27 cellular contexts compared by ENCODE assay signal in genomic region chr1:56326056-56326455, GRCh38.
DNase-seq lines count a peak whose midpoint lies in the region; ATAC-seq and TF ChIP-seq lines count a peak whose summit lies in the region.
"Had no signal": no experiment of that assay in that cellular context is flagged by ENCODE, and none has a peak within 500 bp of the region (broad histone marks: within the 10 kb centered on the region; RNA-seq: fewer than 3 reads in every experiment).

No MANE protein-coding gene starts in this region.

- H3F3A ChIP-seq in PC-3 (ENCODE audit: low read length, unreplicated experiment), result no peaks in the 10 kb centered on the region

- H3K4me1 ChIP-seq in PC-3 (ENCODE audit: insufficient read depth, low read length) (peaks cover 22% of the 10 kb centered on the region), osteoblast (ENCODE audit: insufficient read depth, low read length) (peaks cover 27% of the 10 kb centered on the region)

- no peak; the same call in 1 of the 2 replicates for ATAC-seq in PC-3
- ATAC-seq in HG03460 (IDR thresholded peaks at IDR 0.05; ENCODE audit: unreplicated experiment), result no peak
- ATAC-seq in GM19351 (IDR thresholded peaks at IDR 0.05; ENCODE audit: unreplicated experiment), result no peak
- ATAC-seq: activated CD8-positive, alpha-beta memory T cell treated with anti-CD3 and anti-CD28 coated beads, Interleukin-2, amount 10 ng/mL, durations not matched to agents 7 days and 5 days; activated T-cell treated with anti-CD3 and anti-CD28 coated beads, Interleukin-2, amount 50 U/mL, for 72 hours; heart right ventricle; left lobe of liver; natural killer cell treated with Interleukin-12 subunit alpha and Interleukin-12 subunit beta and Interleukin-15 and Interleukin-18, amount 100 ng/mL, for 72 hours had no signal

- no peak overlapping the region for H3K9ac ChIP-seq in PC-3 (ENCODE audit: low read length)
- H3K9ac ChIP-seq: KMS-11 had no signal

- H3K4me2 ChIP-seq in PC-3 (ENCODE audit: low read length) (no peak overlapping the region), osteoblast (ENCODE audit: insufficient read depth, low read length) (peak overlapping the region; percentile 61)
- H3K4me2 ChIP-seq: KMS-11 had no signal

- H4K20me1 ChIP-seq in PC-3 (ENCODE audit: low read length) (no peaks in the 10 kb centered on the region), osteoblast (ENCODE audit: insufficient read depth, low read length) (no peaks in the 10 kb centered on the region)

- DNase-seq in Calu3, result no peak
- DNase-seq in PC-3, result peak; percentile 40
- DNase-seq in chondrocyte (ENCODE audit: low spot score), result no peak
- DNase-seq in osteoblast (ENCODE audit: insufficient read length, low spot score, missing footprints), result peak; percentile 37
- no peak for DNase-seq in NCI-H128 (lab: John Stamatoyannopoulos, UW; ENCODE audit: unreplicated experiment)
- no peak for DNase-seq in MCF 10A (ENCODE audit: unreplicated experiment)
- DNase-seq: activated CD4-positive, alpha-beta T cell treated with anti-CD3 and anti-CD28 coated beads for 4 hours; activated CD8-positive, alpha-beta memory T cell treated with anti-CD3 and anti-CD28 coated beads, Interleukin-2, amount 10 ng/mL, durations not matched to agents 7 days and 5 days; activated naive CD4-positive, alpha-beta T cell treated with anti-CD3 and anti-CD28 coated beads for 36 hours; activated T-cell treated with anti-CD3 and anti-CD28 coated beads, Interleukin-2, amount 50 U/mL, for 72 hours; amygdala; caudate nucleus; foreskin fibroblast; heart right ventricle; MV-4-11; NCI-H1694 treated with DMSO at 0.1 percent for 48 hours; ovary; RPMI8226; stimulated activated CD4-positive, alpha-beta T cell treated with anti-CD3 and anti-CD28 coated beads, Interleukin-4, amount 100 ng/mL, for 4 hours; stimulated activated naive CD4-positive, alpha-beta T cell had no signal

- no peaks in the 10 kb centered on the region for H3K27me3 ChIP-seq in PC-3 (ENCODE audit: low read length)
- no peaks in the 10 kb centered on the region for H3K27me3 ChIP-seq in osteoblast (ENCODE audit: insufficient read depth, low read length)
- H3K27me3 ChIP-seq: heart right ventricle, ovary, right atrium auricular region had no signal

- H3K36me3 Mint-ChIP-seq in Calu3 (ENCODE audit: insufficient read depth, unreplicated experiment) (no peaks in the 10 kb centered on the region), chondrocyte (ENCODE audit: low read depth) (no peaks in the 10 kb centered on the region), MCF 10A (ENCODE audit: insufficient read depth, unreplicated experiment) (no peaks in the 10 kb centered on the region)
- H3K36me3 Mint-ChIP-seq: activated CD8-positive, alpha-beta memory T cell treated with anti-CD3 and anti-CD28 coated beads, Interleukin-2, amount 10 ng/mL, durations not matched to agents 7 days and 5 days; CD14-positive monocyte; natural killer cell treated with Interleukin-12 subunit alpha and Interleukin-12 subunit beta and Interleukin-15 and Interleukin-18, amount 100 ng/mL, for 72 hours had no signal

- H3K79me2 ChIP-seq in PC-3 (ENCODE audit: low read length) (no peaks in the 10 kb centered on the region), osteoblast (ENCODE audit: insufficient read depth, low read length) (no peaks in the 10 kb centered on the region)

- no peaks in the 10 kb centered on the region for H3K27me3 Mint-ChIP-seq in Calu3 (ENCODE audit: unreplicated experiment)
- H3K27me3 Mint-ChIP-seq in chondrocyte (ENCODE audit: low read depth), result no peaks in the 10 kb centered on the region
- H3K27me3 Mint-ChIP-seq in MCF 10A (ENCODE audit: insufficient read depth, unreplicated experiment), result no peaks in the 10 kb centered on the region
- H3K27me3 Mint-ChIP-seq: activated CD8-positive, alpha-beta memory T cell treated with anti-CD3 and anti-CD28 coated beads, Interleukin-2, amount 10 ng/mL, durations not matched to agents 7 days and 5 days had no signal

- peak overlapping the region; percentile 9 for H3K27ac Mint-ChIP-seq in Calu3 (ENCODE audit: unreplicated experiment)
- peak overlapping the region; percentile 71 for H3K27ac Mint-ChIP-seq in chondrocyte (ENCODE audit: unreplicated experiment)
- H3K27ac Mint-ChIP-seq in MCF 10A (ENCODE audit: low read depth, unreplicated experiment), result no peak overlapping the region
- H3K27ac Mint-ChIP-seq: activated CD8-positive, alpha-beta memory T cell treated with anti-CD3 and anti-CD28 coated beads, Interleukin-2, amount 10 ng/mL, durations not matched to agents 7 days and 5 days; activated naive CD4-positive, alpha-beta T cell treated with anti-CD3 and anti-CD28 coated beads for 36 hours; activated T-cell treated with anti-CD3 and anti-CD28 coated beads, Interleukin-2, amount 50 U/mL, for 72 hours; natural killer cell treated with Interleukin-12 subunit alpha and Interleukin-12 subunit beta and Interleukin-15 and Interleukin-18, amount 100 ng/mL, for 72 hours had no signal

- H3K4me3 Mint-ChIP-seq in Calu3 (ENCODE audit: low read depth, unreplicated experiment), result no peak overlapping the region
- H3K4me3 Mint-ChIP-seq in chondrocyte (ENCODE audit: unreplicated experiment), result no peak overlapping the region
- no peak overlapping the region for H3K4me3 Mint-ChIP-seq in MCF 10A (ENCODE audit: unreplicated experiment)
- H3K4me3 Mint-ChIP-seq: activated CD8-positive, alpha-beta memory T cell treated with anti-CD3 and anti-CD28 coated beads, Interleukin-2, amount 10 ng/mL, durations not matched to agents 7 days and 5 days; activated naive CD4-positive, alpha-beta T cell treated with anti-CD3 and anti-CD28 coated beads for 36 hours; activated T-cell treated with anti-CD3 and anti-CD28 coated beads, Interleukin-2, amount 50 U/mL, for 72 hours; CD14-positive monocyte; natural killer cell treated with Interleukin-12 subunit alpha and Interleukin-12 subunit beta and Interleukin-15 and Interleukin-18, amount 100 ng/mL, for 72 hours had no signal

- no peak for TF ChIP-seq CTCF in Calu3 (IDR thresholded peaks at IDR 0.05; ENCODE audit: unreplicated experiment)
- TF ChIP-seq CTCF in PC-3 (conservative IDR thresholded peaks at IDR 0.05; ENCODE audit: low read depth, low read length), result no peak
- TF ChIP-seq CTCF in chondrocyte (IDR thresholded peaks at IDR 0.05), result no peak
- no peak for TF ChIP-seq CTCF in osteoblast (IDR thresholded peaks at IDR 0.05; ENCODE audit: extremely low read depth, low read depth, low read length)
- TF ChIP-seq CTCF in MCF 10A (IDR thresholded peaks at IDR 0.05; ENCODE audit: unreplicated experiment), result no peak

- H3K9me3 ChIP-seq in PC-3 (ENCODE audit: low read length), result no peaks in the 10 kb centered on the region
- H3K9me3 ChIP-seq in osteoblast (ENCODE audit: low read depth, low read length), result no peaks in the 10 kb centered on the region
- H3K9me3 ChIP-seq: heart right ventricle, ovary, right atrium auricular region had no signal

- CTCF ChIA-PET in Calu3 (lab: Charles Lee), result no interaction called here
- CTCF ChIA-PET in PC-3 (lab: Charles Lee), result no interaction called here
- CTCF ChIA-PET in MCF 10A (lab: Yijun Ruan, JAX), result no interaction called here

- H3K9me2 ChIP-seq in PC-3 (replicated peaks; ENCODE audit: low read length), result no peaks in the 10 kb centered on the region

- BruUV-seq in Calu3 (replicated peaks; lab: Mats Ljungman, UMichigan) (no TSS peak), PC-3 (replicated peaks; lab: Mats Ljungman, UMichigan) (no TSS peak), MCF 10A (replicated peaks; lab: Mats Ljungman, UMichigan) (no TSS peak)

- H3K9me3 Mint-ChIP-seq in Calu3 (ENCODE audit: low read depth, unreplicated experiment) (no peaks in the 10 kb centered on the region), chondrocyte (ENCODE audit: low read depth) (peaks cover 4% of the 10 kb centered on the region), MCF 10A (ENCODE audit: unreplicated experiment) (no peaks in the 10 kb centered on the region)
- H3K9me3 Mint-ChIP-seq: activated naive CD4-positive, alpha-beta T cell treated with anti-CD3 and anti-CD28 coated beads for 36 hours; natural killer cell treated with Interleukin-12 subunit alpha and Interleukin-12 subunit beta and Interleukin-15 and Interleukin-18, amount 100 ng/mL, for 72 hours had no signal

- peaks cover 40% of the 10 kb centered on the region for H3K4me1 Mint-ChIP-seq in Calu3 (ENCODE audit: low read depth, unreplicated experiment)
- H3K4me1 Mint-ChIP-seq in chondrocyte (ENCODE audit: low read depth), result peaks cover 33% of the 10 kb centered on the region
- peaks cover 12% of the 10 kb centered on the region for H3K4me1 Mint-ChIP-seq in MCF 10A (ENCODE audit: insufficient read depth, unreplicated experiment)

- intact Hi-C loops in Calu3 (cut with micrococcal nuclease; ENCODE audit: unreplicated experiment), result no loop called here
- intact Hi-C loops in PC-3 (cut with micrococcal nuclease), result no loop called here
- intact Hi-C loops in MCF 10A (cut with micrococcal nuclease), result no loop called here

- no peak overlapping the region for H3K4me3 ChIP-seq in PC-3 (ENCODE audit: low read length)
- no peak overlapping the region for H3K4me3 ChIP-seq in osteoblast (ENCODE audit: insufficient read depth, low read length)
- H3K4me3 ChIP-seq: heart right ventricle, ovary, right atrium auricular region had no signal

- H3K36me3 ChIP-seq in PC-3 (ENCODE audit: low read depth, low read length), result no peaks in the 10 kb centered on the region
- H3K36me3 ChIP-seq in osteoblast (ENCODE audit: insufficient read depth, low read length), result no peaks in the 10 kb centered on the region
- H3K36me3 ChIP-seq: heart right ventricle, ovary, right atrium auricular region had no signal

- POLR2A ChIA-PET in PC-3 (lab: Charles Lee; ENCODE audit: unreplicated experiment), result interaction anchor here (0.6 kb wide), 1 partner anchor 486 kb away, joined by 5 read pairs; no protein-coding TSS in a partner anchor
- POLR2A ChIA-PET in MCF 10A (lab: Yijun Ruan, JAX), result no interaction called here

- no peak overlapping the region for H3K27ac ChIP-seq in PC-3 (ENCODE audit: low read length)
- H3K27ac ChIP-seq in osteoblast (ENCODE audit: low read depth, low read length), result no peak overlapping the region
- H3K27ac ChIP-seq: heart right ventricle, KMS-11, ovary, right atrium auricular region had no signal

- H2AFZ ChIP-seq in PC-3 (ENCODE audit: low read length) (no peak overlapping the region), osteoblast (ENCODE audit: low read length) (peak overlapping the region; percentile 85)

Comparison
In these comparisons a context has a peak if more than half of its experiments do, and no peak if none do; other contexts are left out.
1. DNase-seq: peak in PC-3 (single experiment) and osteoblast (single experiment); none in Calu3 (single experiment), chondrocyte (single experiment), NCI-H128 (single experiment) and MCF 10A (single experiment).